Comparison of ENCODE assay signal across 25 cellular contexts in the genomic region with DNA sequence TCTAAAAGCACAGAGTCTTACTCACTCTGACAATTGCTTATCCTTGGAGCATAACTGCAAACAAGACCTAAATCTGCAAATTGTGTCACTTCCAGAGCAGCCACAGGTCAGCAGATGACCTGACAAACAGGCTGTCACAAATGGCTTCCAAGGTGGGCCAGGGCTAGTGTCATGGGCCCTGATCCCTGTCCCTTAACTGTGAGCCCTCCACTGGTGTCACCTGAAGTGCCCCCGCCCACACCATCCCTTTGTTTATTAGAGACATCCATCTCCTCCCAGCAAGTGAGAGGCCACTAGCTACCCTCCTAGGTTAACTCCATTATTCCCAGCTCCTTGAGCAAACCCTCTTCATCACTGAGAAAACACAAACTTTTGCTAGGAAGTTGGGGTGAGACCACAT.
"Had no signal": no experiment of that assay in that cellular context is flagged by ENCODE, and none has a peak within 500 bp of the region (broad histone marks: within the 10 kb centered on the region; RNA-seq: fewer than 3 reads in every experiment).

No MANE protein-coding gene starts in this region.

- H3K4me3 Mint-ChIP-seq: activated naive CD4-positive, alpha-beta T cell treated with anti-CD3 and anti-CD28 coated beads, Interleukin-2, amount 10 ng/mL, durations not matched to agents 7 days and 5 days; activated naive CD8-positive, alpha-beta T cell treated with anti-CD3 and anti-CD28 coated beads, Interleukin-2, amount 10 ng/mL, durations not matched to agents 7 days and 5 days; activated T-helper 1 cell treated with anti-CD3 and anti-CD28 coated beads, Interleukin-12 subunit alpha, Interleukin-12 subunit beta, Interleukin-2, Interleukin-4 antibody, amounts not matched to agents 30 ng/mL and 10 ng/mL and 1 ng/mL, durations not matched to agents 14 hours and 24 hours and 36 hours; nephron; stimulated activated effector memory CD8-positive, alpha-beta T cell treated with anti-CD3 and anti-CD28 coated beads, Interleukin-12 subunit alpha, Interleukin-12 subunit beta, amount 100 ng/mL, for 72 hours; stimulated activated naive CD8-positive, alpha-beta T cell treated with anti-CD3 and anti-CD28 coated beads, Interleukin-15, Interleukin-2, amounts not matched to agents 100 ng/mL and 50 ng/mL, for 24 hours had no signal

- H3K27me3 Mint-ChIP-seq: progenitor cell of endocrine pancreas had no signal

- H3K27me3 ChIP-seq: heart left ventricle, neutrophil, ovary, sigmoid colon, upper lobe of right lung had no signal

- H3K4me3 ChIP-seq: heart left ventricle, left ventricle myocardium inferior, lung, ovary, sigmoid colon, upper lobe of right lung had no signal

- H3K36me3 ChIP-seq: heart left ventricle, left ventricle myocardium inferior, neutrophil, ovary, sigmoid colon, upper lobe of right lung had no signal

- FAIRE-seq: endothelial cell of umbilical vein, small intestine had no signal

- DNase-seq: activated CD4-positive, alpha-beta T cell treated with anti-CD3 and anti-CD28 coated beads for 4 hours; activated CD4-positive, alpha-beta T cell treated with anti-CD3 and anti-CD28 coated beads, Interleukin-2, amount 50 U/mL, for 4 hours; activated effector memory CD4-positive, alpha-beta T cell treated with anti-CD3 and anti-CD28 coated beads, Interleukin-2, amount 50 U/mL, for 16 hours; activated naive CD4-positive, alpha-beta T cell treated with anti-CD3 and anti-CD28 coated beads, Interleukin-2, amount 10 ng/mL, durations not matched to agents 7 days and 5 days; activated naive CD8-positive, alpha-beta T cell treated with anti-CD3 and anti-CD28 coated beads, Interleukin-2, amount 10 ng/mL, durations not matched to agents 7 days and 5 days; activated T-cell treated with anti-CD3 and anti-CD28 coated beads, Interleukin-2, amount 50 U/mL, for 1 hour; amniotic stem cell; cortex of kidney; kidney glomerular epithelial cell; left ventricle myocardium inferior; ovary; sigmoid colon; small intestine; stimulated activated CD4-positive, alpha-beta T cell treated with anti-CD3 and anti-CD28 coated beads, Interleukin-4, amount 100 ng/mL, for 24 hours; upper lobe of right lung had no signal

- H3K9me3 Mint-ChIP-seq: activated naive CD4-positive, alpha-beta T cell treated with anti-CD3 and anti-CD28 coated beads, Interleukin-2, amount 10 ng/mL, durations not matched to agents 7 days and 5 days; activated naive CD8-positive, alpha-beta T cell treated with anti-CD3 and anti-CD28 coated beads, Interleukin-2, amount 10 ng/mL, durations not matched to agents 7 days and 5 days; activated T-helper 1 cell treated with anti-CD3 and anti-CD28 coated beads, Interleukin-12 subunit alpha, Interleukin-12 subunit beta, Interleukin-2, Interleukin-4 antibody, amounts not matched to agents 30 ng/mL and 10 ng/mL and 1 ng/mL, durations not matched to agents 14 hours and 24 hours and 36 hours; nephron; stimulated activated effector memory CD8-positive, alpha-beta T cell treated with anti-CD3 and anti-CD28 coated beads, Interleukin-12 subunit alpha, Interleukin-12 subunit beta, amount 100 ng/mL, for 72 hours; stimulated activated naive CD8-positive, alpha-beta T cell treated with anti-CD3 and anti-CD28 coated beads, Interleukin-15, Interleukin-2, amounts not matched to agents 100 ng/mL and 50 ng/mL, for 24 hours had no signal

- H3K4me1 Mint-ChIP-seq: activated naive CD4-positive, alpha-beta T cell treated with anti-CD3 and anti-CD28 coated beads, Interleukin-2, amount 10 ng/mL, durations not matched to agents 7 days and 5 days; stimulated activated effector memory CD8-positive, alpha-beta T cell treated with anti-CD3 and anti-CD28 coated beads, Interleukin-12 subunit alpha, Interleukin-12 subunit beta, amount 100 ng/mL, for 72 hours had no signal

- H3K9me3 ChIP-seq: heart left ventricle, left ventricle myocardium inferior, neutrophil, ovary, sigmoid colon, upper lobe of right lung had no signal

- H3K27ac ChIP-seq: heart left ventricle, left ventricle myocardium inferior, neutrophil, ovary, upper lobe of right lung, VCaP had no signal

- ATAC-seq: stimulated activated effector memory CD8-positive, alpha-beta T cell treated with anti-CD3 and anti-CD28 coated beads, Interleukin-12 subunit alpha, Interleukin-12 subunit beta, amount 100 ng/mL, for 72 hours; upper lobe of right lung had no signal

- H3K36me3 Mint-ChIP-seq: activated naive CD4-positive, alpha-beta T cell treated with anti-CD3 and anti-CD28 coated beads, Interleukin-2, amount 10 ng/mL, durations not matched to agents 7 days and 5 days; activated naive CD8-positive, alpha-beta T cell treated with anti-CD3 and anti-CD28 coated beads, Interleukin-2, amount 10 ng/mL, durations not matched to agents 7 days and 5 days; stimulated activated effector memory CD8-positive, alpha-beta T cell treated with anti-CD3 and anti-CD28 coated beads, Interleukin-12 subunit alpha, Interleukin-12 subunit beta, amount 100 ng/mL, for 72 hours had no signal

- H3K27ac Mint-ChIP-seq: activated naive CD4-positive, alpha-beta T cell treated with anti-CD3 and anti-CD28 coated beads, Interleukin-2, amount 10 ng/mL, durations not matched to agents 7 days and 5 days; activated T-helper 1 cell treated with anti-CD3 and anti-CD28 coated beads, Interleukin-12 subunit alpha, Interleukin-12 subunit beta, Interleukin-2, Interleukin-4 antibody, amounts not matched to agents 30 ng/mL and 10 ng/mL and 1 ng/mL, durations not matched to agents 14 hours and 24 hours and 36 hours; progenitor cell of endocrine pancreas; stimulated activated effector memory CD8-positive, alpha-beta T cell treated with anti-CD3 and anti-CD28 coated beads, Interleukin-12 subunit alpha, Interleukin-12 subunit beta, amount 100 ng/mL, for 72 hours; stimulated activated naive CD8-positive, alpha-beta T cell treated with anti-CD3 and anti-CD28 coated beads, Interleukin-15, Interleukin-2, amounts not matched to agents 100 ng/mL and 50 ng/mL, for 24 hours had no signal
